In genomic region chr10:109183366-109183765, GRCh38 we compare ENCODE assay signal across 18 cellular contexts.
A peak's percentile ranks its signal among the peaks of the same experiment; 100 is the strongest.
DNase-seq lines count a peak whose midpoint lies in the region; ATAC-seq and TF ChIP-seq lines count a peak whose summit lies in the region.
"Had no signal": no experiment of that assay in that cellular context is flagged by ENCODE, and none has a peak within 500 bp of the region (broad histone marks: within the 10 kb centered on the region; RNA-seq: fewer than 3 reads in every experiment).

No MANE protein-coding gene starts in this region.

- no peaks in the 10 kb centered on the region for H3K9me3 ChIP-seq in GM23248 (ENCODE audit: low read depth)
- H3K9me3 ChIP-seq in PC-3 (ENCODE audit: low read length) = peaks cover 15% of the 10 kb centered on the region; the same call in 1 of the 2 replicates
- H3K9me3 ChIP-seq in trophoblast cell (ENCODE audit: insufficient read depth, low read depth, low read length) = peaks cover 6% of the 10 kb centered on the region

- H3K4me2 ChIP-seq in GM23248 (ENCODE audit: unreplicated experiment) (no peak overlapping the region), PC-3 (ENCODE audit: low read length) (no peak overlapping the region), trophoblast cell (ENCODE audit: low read length) (no peak overlapping the region)
- H3K4me2 ChIP-seq: BLaER1, KMS-11 had no signal

- H3F3A ChIP-seq in GM23248 (ENCODE audit: insufficient read depth) = no peaks in the 10 kb centered on the region
- H3F3A ChIP-seq in PC-3 (ENCODE audit: low read length, unreplicated experiment) = no peaks in the 10 kb centered on the region

- no peak overlapping the region for H3K14ac ChIP-seq in trophoblast cell (ENCODE audit: low read length)

- H2AFZ ChIP-seq in GM23248 = no peak overlapping the region
- no peak overlapping the region for H2AFZ ChIP-seq in PC-3 (ENCODE audit: low read length)
- no peak overlapping the region for H2AFZ ChIP-seq in trophoblast cell (ENCODE audit: insufficient read depth, low read length, poor library complexity)

- no peak overlapping the region for H4K8ac ChIP-seq in trophoblast cell (ENCODE audit: low read depth, low read length)

- POLR2A ChIA-PET in PC-3 (lab: Charles Lee; ENCODE audit: unreplicated experiment) = no interaction called here

- in situ Hi-C loops in GM23248 (cut with MboI) = no loop called here

- H4K12ac ChIP-seq in trophoblast cell (ENCODE audit: low read depth, low read length) = no peak overlapping the region

- no peak overlapping the region for H2BK12ac ChIP-seq in trophoblast cell (ENCODE audit: low read length)

- no TSS peak for BruUV-seq in PC-3 (replicated peaks; lab: Mats Ljungman, UMichigan)

- H3K36me3 ChIP-seq in GM23248 (ENCODE audit: low read depth) = no peaks in the 10 kb centered on the region
- H3K36me3 ChIP-seq in PC-3 (ENCODE audit: low read depth, low read length) = no peaks in the 10 kb centered on the region
- H3K36me3 ChIP-seq in trophoblast cell (ENCODE audit: control insufficient read depth in 1 of 2, insufficient read depth in 2 of 2, low read length in 2 of 2) = no peaks in the 10 kb centered on the region
- H3K36me3 ChIP-seq: BLaER1 had no signal

- H3K79me2 ChIP-seq in GM23248 (ENCODE audit: insufficient read depth) (no peaks in the 10 kb centered on the region), PC-3 (ENCODE audit: low read length) (no peaks in the 10 kb centered on the region), trophoblast cell (ENCODE audit: control insufficient read depth, insufficient read depth, low read length, poor library complexity) (no peaks in the 10 kb centered on the region)

- DNase-seq in A172 (ENCODE audit: low spot score) (peak; percentile 69), GM23248 (peak; percentile 31), PC-3 (peak; percentile 23), foreskin fibroblast (peak; percentile 51 to 56), MV-4-11 (lab: John Stamatoyannopoulos, UW) (no peak), trophoblast cell (no peak), OCI-M1 (lab: John Stamatoyannopoulos, UW) (no peak)
- DNase-seq: Calu3; CD4-positive, alpha-beta memory T cell; NCI-H1105 treated with DMSO at 0.1 percent for 48 hours; NCI-H1694; NCI-H2081 treated with DMSO at 0.1 percent for 48 hours; NCI-H510A; NCI-H748 treated with DMSO at 0.1 percent for 48 hours; NK-92 treated with Interleukin-12 subunit alpha and Interleukin-12 subunit beta, amount 100 ng/mL, for 24 hours had no signal

- H3K27me3 ChIP-seq in GM23248 (replicated peaks; ENCODE audit: insufficient read depth) (no peaks in the 10 kb centered on the region), PC-3 (ENCODE audit: low read length) (no peaks in the 10 kb centered on the region), trophoblast cell (ENCODE audit: insufficient read depth, low read length) (no peaks in the 10 kb centered on the region)
- H3K27me3 ChIP-seq: BLaER1 had no signal

- CTCF ChIA-PET in PC-3 (lab: Charles Lee) = no interaction called here

- ATAC-seq in PC-3 (no peak), GM18511 (IDR thresholded peaks at IDR 0.05; ENCODE audit: unreplicated experiment) (no peak)

- no peak overlapping the region for H3K18ac ChIP-seq in trophoblast cell (ENCODE audit: low read length)

- H4K91ac ChIP-seq in trophoblast cell (ENCODE audit: low read depth, low read length) = no peak overlapping the region

- H3K4me3 ChIP-seq in GM23248 (no peak overlapping the region), PC-3 (ENCODE audit: low read length) (no peak overlapping the region), foreskin fibroblast (ENCODE audit: low read depth in 1 of 2, low read length in 2 of 2) (no peak overlapping the region), trophoblast cell (ENCODE audit: low read depth, low read length) (no peak overlapping the region)
- H3K4me3 ChIP-seq: BLaER1 had no signal

- H4K20me1 ChIP-seq in GM23248 (ENCODE audit: insufficient read depth) = no peaks in the 10 kb centered on the region
- no peaks in the 10 kb centered on the region for H4K20me1 ChIP-seq in PC-3 (ENCODE audit: low read length)
- H4K20me1 ChIP-seq: BLaER1 had no signal

- TF ChIP-seq CTCF in PC-3 (conservative IDR thresholded peaks at IDR 0.05; ENCODE audit: low read depth, low read length) (no peak), foreskin fibroblast (IDR thresholded peaks at IDR 0.05; ENCODE audit: low read depth, low read length) (no peak)

- intact Hi-C loops in PC-3 (cut with micrococcal nuclease) = no loop called here

- H3K23ac ChIP-seq in trophoblast cell (ENCODE audit: low read length) = no peak overlapping the region

- H3K9me2 ChIP-seq in GM23248 (ENCODE audit: insufficient read depth) (no peaks in the 10 kb centered on the region), PC-3 (replicated peaks; ENCODE audit: low read length) (no peaks in the 10 kb centered on the region)

- H2BK120ac ChIP-seq in trophoblast cell (ENCODE audit: insufficient read depth, low read length, poor library complexity) = no peak overlapping the region

- no peaks in the 10 kb centered on the region for H3K79me1 ChIP-seq in trophoblast cell (ENCODE audit: low read length)

- H2AK5ac ChIP-seq in trophoblast cell (ENCODE audit: low read length) = no peak overlapping the region

- H3K4ac ChIP-seq in trophoblast cell (ENCODE audit: low read depth, low read length) = no peak overlapping the region

- no peak overlapping the region for H3K9ac ChIP-seq in GM23248
- H3K9ac ChIP-seq in PC-3 (ENCODE audit: low read length) = no peak overlapping the region
- H3K9ac ChIP-seq in trophoblast cell (ENCODE audit: low read length) = no peak overlapping the region
- H3K9ac ChIP-seq: BLaER1, KMS-11 had no signal

- no peak overlapping the region for H2BK5ac ChIP-seq in trophoblast cell (ENCODE audit: low read depth, low read length, poor library complexity)

- H3K4me1 ChIP-seq in GM23248 (ENCODE audit: insufficient read depth) = no peaks in the 10 kb centered on the region
- H3K4me1 ChIP-seq in PC-3 (ENCODE audit: insufficient read depth, low read length) = no peaks in the 10 kb centered on the region
- H3K4me1 ChIP-seq in trophoblast cell (ENCODE audit: control insufficient read depth in 1 of 2, insufficient read depth in 2 of 2, low read length in 2 of 2) = no peaks in the 10 kb centered on the region
- H3K4me1 ChIP-seq: BLaER1 had no signal

- H3K27ac ChIP-seq in GM23248 (no peak overlapping the region), PC-3 (ENCODE audit: low read length) (no peak overlapping the region), trophoblast cell (ENCODE audit: low read depth, low read length) (no peak overlapping the region)
- H3K27ac ChIP-seq: BLaER1, KMS-11 had no signal

Comparison
In these comparisons a context has a peak if more than half of its experiments do, and no peak if none do; other contexts are left out.
1. DNase-seq: peak in A172 (single experiment), GM23248 (single experiment), PC-3 (single experiment) and foreskin fibroblast (2 of 2); none in MV-4-11 (single experiment), trophoblast cell (0 of 2) and OCI-M1 (single experiment).